In genomic region chr3:133573054-133573628, GRCh38 we compare ENCODE assay signal across 8 cellular contexts. TPM values are rescaled to one million over a fixed set of nuclear protein-coding genes. Genes with fewer than 3 reads are reported as not detected.
DNase-seq lines count a peak whose midpoint lies in the region; ATAC-seq and TF ChIP-seq lines count a peak whose summit lies in the region.

No MANE protein-coding gene starts in this region.

- H3K27me3 Mint-ChIP-seq in HFFc6 (ENCODE audit: insufficient read depth), result peaks cover 2% of the 10 kb centered on the region
- H3K27me3 Mint-ChIP-seq in activated naive CD8-positive, alpha-beta T cell treated with anti-CD3 and anti-CD28 coated beads for 36 hours, result no peaks in the 10 kb centered on the region

- POLR2A ChIA-PET in GM10248 (lab: Yijun Ruan, JAX) (interaction anchor here (0.7 to 2.3 kb wide), 10 partner anchors 13 to 915 kb away, joined by 3 to 12 read pairs (median 4); no protein-coding TSS in a partner anchor), OCI-LY7 (lab: Charles Lee) (interaction anchor here (0.6 to 6.6 kb wide), 24 partner anchors 8 to 914 kb away, joined by 3 to 79 read pairs (median 4); partner anchors contain the start of gene ACAD11)

- no peaks in the 10 kb centered on the region for H3K9me3 Mint-ChIP-seq in HFFc6
- no peaks in the 10 kb centered on the region for H3K9me3 Mint-ChIP-seq in activated naive CD8-positive, alpha-beta T cell treated with anti-CD3 and anti-CD28 coated beads for 36 hours

- TF ChIP-seq POLR2A in heart left ventricle (IDR thresholded peaks at IDR 0.05), result peak in 1 of 2 donors; percentile 70

- BruUV-seq in OCI-LY7 (replicated peaks; lab: Mats Ljungman, UMichigan), result no TSS peak

- H3K4me3 ChIP-seq in OCI-LY7 (ENCODE audit: low read depth, low read length, poor library complexity, severe bottlenecking), result peak overlapping the region; percentile 87
- H3K4me3 ChIP-seq in heart left ventricle, result peak overlapping the region in 11 of 12 donors; percentile 39 to 96 (median 88)

- peaks cover 40% of the 10 kb centered on the region for H3K79me2 ChIP-seq in OCI-LY7 (ENCODE audit: insufficient read depth, low read depth, low read length)

- H3K4me2 ChIP-seq in OCI-LY7 (ENCODE audit: low read length), result peak overlapping the region; percentile 98

- no peaks in the 10 kb centered on the region for H3K9me2 ChIP-seq in OCI-LY7 (ENCODE audit: insufficient read depth, low read length)

- 0 to 1% (median 0%) methylated on average over 21 to 33 of the region's 33 CpGs for WGBS in heart left ventricle, 4 donors

- no peak overlapping the region for H2AFZ ChIP-seq in OCI-LY7 (ENCODE audit: low read length)

- peak overlapping the region; percentile 80 for H3K4me3 Mint-ChIP-seq in HFFc6
- H3K4me3 Mint-ChIP-seq in activated naive CD8-positive, alpha-beta T cell treated with anti-CD3 and anti-CD28 coated beads for 36 hours, result peak overlapping the region; percentile 90

- intact Hi-C loops in OCI-LY7 (cut with micrococcal nuclease; ENCODE audit: unreplicated experiment) (loop anchor here (1.0 to 10.0 kb wide), 4 partner anchors 82 to 232 kb away; partner anchors contain the start of gene SRPRB), heart left ventricle (cut with DNase I) (loop anchor here (1.0 to 10.0 kb wide), 9 partner anchors 88 to 914 kb away; partner anchors contain the start of genes NPHP3 (in 7 of the 10), ANAPC13 (in 1 of the 10) and CEP63 (in 1 of the 10))

- H4K20me1 ChIP-seq in OCI-LY7 (ENCODE audit: insufficient read depth, low read length), result peaks cover 26% of the 10 kb centered on the region

- CTCF ChIA-PET in GM10248 (lab: Yijun Ruan, JAX), result interaction anchor here (0.7 to 3.9 kb wide), 16 partner anchors 10 to 847 kb away, joined by 3 to 19 read pairs (median 4); no protein-coding TSS in a partner anchor
- CTCF ChIA-PET in OCI-LY7 (lab: Charles Lee; ENCODE audit: unreplicated experiment), result interaction anchor here (1.0 to 2.1 kb wide), 7 partner anchors 83 to 913 kb away, joined by 3 to 9 read pairs (median 3); partner anchors contain the start of genes ANAPC13 and CEP63

- H3K9me3 ChIP-seq in OCI-LY7 (ENCODE audit: low read length) (no peaks in the 10 kb centered on the region), heart left ventricle (no peaks in the 10 kb centered on the region)

- no peaks in the 10 kb centered on the region for H3K27me3 ChIP-seq in heart left ventricle

- peak overlapping the region; percentile 96 for H3K27ac Mint-ChIP-seq in HFFc6
- H3K27ac Mint-ChIP-seq in activated naive CD8-positive, alpha-beta T cell treated with anti-CD3 and anti-CD28 coated beads for 36 hours, result peak overlapping the region; percentile 98

- peaks cover 68% of the 10 kb centered on the region for H3K4me1 ChIP-seq in OCI-LY7 (ENCODE audit: insufficient read depth, low read length, poor library complexity, severe bottlenecking)
- peaks cover 4 to 75% (median 43%) of the 10 kb centered on the region in 12 donors for H3K4me1 ChIP-seq in heart left ventricle

- H3K27ac ChIP-seq in OCI-LY7 (ENCODE audit: low read depth, low read length, poor library complexity, severe bottlenecking) (peak overlapping the region; percentile 98), heart left ventricle (peak overlapping the region; percentile 91 to 98 (median 96))

- DNase-seq in GM10248 (ENCODE audit: extremely low spot score) (peak; percentile 93), HFFc6 (peak; percentile 100), OCI-LY7 (ENCODE audit: low spot score) (peak; percentile 100), heart left ventricle (peak; percentile 100), pulmonary artery endothelial cell (ENCODE audit: low read depth, low spot score) (peak; percentile 100), NCI-H1436 (lab: John Stamatoyannopoulos, UW) (no peak), SIG-M5 (lab: John Stamatoyannopoulos, UW) (no peak)
- DNase-seq in activated naive CD8-positive, alpha-beta T cell treated with anti-CD3 and anti-CD28 coated beads for 36 hours, result peak; percentile 100

- peak; percentile 93 to 97 (median 96) for ATAC-seq in heart left ventricle

- peaks cover 32% of the 10 kb centered on the region for H3K36me3 Mint-ChIP-seq in HFFc6 (ENCODE audit: low read depth)
- peaks cover 36% of the 10 kb centered on the region for H3K36me3 Mint-ChIP-seq in activated naive CD8-positive, alpha-beta T cell treated with anti-CD3 and anti-CD28 coated beads for 36 hours

- H3K36me3 ChIP-seq in OCI-LY7 (ENCODE audit: insufficient read depth, low read length) (peaks cover 39% of the 10 kb centered on the region), heart left ventricle (peaks cover 0 to 35% (median 31%) of the 10 kb centered on the region in 9 donors)

- TF ChIP-seq CTCF in GM10248 (IDR thresholded peaks at IDR 0.05; ENCODE audit: control extremely low read depth, extremely low read depth, low read depth, missing control alignments) (peak; percentile 11), HFFc6 (IDR thresholded peaks at IDR 0.05) (peak; percentile 50; the same call in 1 of the 2 replicates), OCI-LY7 (conservative IDR thresholded peaks at IDR 0.05; ENCODE audit: low read length) (no peak; the same call in 1 of the 2 replicates), heart left ventricle (IDR thresholded peaks at IDR 0.05) (peak in 9 of 12 donors; percentile 7 to 51 (median 18))

- H3K4me1 Mint-ChIP-seq in HFFc6 (ENCODE audit: low read depth), result peaks cover 79% of the 10 kb centered on the region
- peaks cover 56% of the 10 kb centered on the region for H3K4me1 Mint-ChIP-seq in activated naive CD8-positive, alpha-beta T cell treated with anti-CD3 and anti-CD28 coated beads for 36 hours

RNA-seq across cellular contexts. Expression of gene CDV3, which starts 0.3 kb away (rescaled TPM):
- total RNA-seq in HFFc6 (2021; fragmentation: NEBNext Ultra II Directional; extraction: Animal tissue kit (Norgen Biotek cat#: 25700)), result 100 to 1,000 TPM; 163 to 208 (median 184) TPM
- 171 and 210 TPM in 2 replicates for total RNA-seq in OCI-LY7 (2014; rRNA removed; shearing (Covaris generic))
- total RNA-seq in OCI-LY7 (2022), result 268 and 296 TPM in 2 replicates
- 100 to 1,000 TPM; 268 to 269 TPM for total RNA-seq in activated naive CD8-positive, alpha-beta T cell treated with anti-CD3 and anti-CD28 coated beads for 36 hours
- total RNA-seq in heart left ventricle, result 100 to 1,000 TPM in 8 of 9 donors, 10 to 100 TPM in 1; 97.0 to 221 (median 160) TPM
- polyA plus RNA-seq in heart left ventricle, result 100 to 1,000 TPM in 1 of 2 donors, 10 to 100 TPM in 1; 30.5 to 163 TPM
- 271 and 343 TPM in 2 replicates for total RNA-seq in pulmonary artery endothelial cell

Comparison
In these comparisons a context has a peak if more than half of its experiments do, and no peak if none do; other contexts are left out.
1. DNase-seq: peak in GM10248 (single experiment), HFFc6 (single experiment), OCI-LY7 (single experiment), activated naive CD8-positive, alpha-beta T cell treated with anti-CD3 and anti-CD28 coated beads for 36 hours (single experiment), heart left ventricle (5 of 5) and pulmonary artery endothelial cell (single experiment); none in NCI-H1436 (single experiment) and SIG-M5 (single experiment).